8 cellular contexts compared by ENCODE assay signal in the genomic region with DNA sequence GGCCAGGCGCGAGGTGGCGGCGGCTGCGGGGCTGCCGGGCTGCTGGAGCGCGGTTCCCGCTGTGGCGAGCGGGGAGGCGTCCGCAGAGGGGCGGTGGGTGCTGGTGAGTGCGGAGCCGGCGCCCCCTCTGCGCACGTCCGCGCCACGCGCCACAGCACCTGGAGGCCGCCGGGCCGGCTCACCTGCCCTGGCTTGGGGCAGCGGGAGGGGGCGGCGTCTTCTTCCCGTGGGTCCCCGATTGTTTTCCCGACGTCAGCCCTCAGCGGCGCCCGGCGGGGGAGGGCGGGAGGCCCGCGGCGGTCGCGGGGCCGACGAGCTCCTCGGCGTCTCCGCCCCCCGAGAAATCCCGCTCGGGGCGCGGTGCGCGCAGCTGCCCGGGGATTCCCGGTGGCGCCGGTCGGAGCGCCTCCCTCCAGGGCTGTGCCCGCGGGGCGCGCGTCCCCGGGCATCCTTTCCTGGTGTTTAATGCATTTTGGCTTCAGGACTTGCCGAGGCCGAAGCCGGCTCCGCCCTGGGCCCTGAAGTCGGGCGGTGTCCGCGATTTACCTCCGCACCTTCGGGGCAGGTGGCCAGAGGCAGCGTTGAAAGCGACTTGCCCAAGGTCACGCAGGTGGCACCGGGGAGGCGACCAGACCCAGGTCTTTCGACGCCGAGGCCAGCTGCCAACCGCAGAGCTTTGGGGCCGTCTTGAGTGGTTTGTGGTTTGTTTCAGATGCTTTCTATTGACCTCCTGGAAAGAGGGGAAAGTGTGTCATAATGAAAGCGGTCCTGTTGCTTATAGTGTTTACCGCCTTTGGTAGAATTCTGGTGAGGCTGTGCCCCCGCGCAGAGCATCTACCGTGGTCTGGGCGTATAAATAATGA. TPM values are rescaled to one million over a fixed set of nuclear protein-coding genes. Genes with fewer than 3 reads are reported as not detected.
A peak's percentile ranks its signal among the peaks of the same experiment; 100 is the strongest.
DNase-seq lines count a peak whose midpoint lies in the region; ATAC-seq and TF ChIP-seq lines count a peak whose summit lies in the region.

No MANE protein-coding gene starts in this region.

- H3K4me2 ChIP-seq in OCI-LY7 (ENCODE audit: low read length) = peak overlapping the region; percentile 68

- H3K36me3 ChIP-seq in OCI-LY7 (ENCODE audit: insufficient read depth, low read length) = no peaks in the 10 kb centered on the region

- H4K20me1 ChIP-seq in OCI-LY7 (ENCODE audit: insufficient read depth, low read length) = no peaks in the 10 kb centered on the region

- peaks cover 29% of the 10 kb centered on the region for H3K4me1 Mint-ChIP-seq in activated T-helper 2 cell treated with anti-CD3 and anti-CD28 coated beads, Interferon-gamma antibody, Interleukin-2, Interleukin-4, amounts not matched to agents 10 μg/mL and 5 μg/mL and 100 μg/mL, durations not matched to agents 14 hours and 24 hours and 36 hours (ENCODE audit: low read depth)
- H3K4me1 Mint-ChIP-seq in nephron = peaks cover 28% of the 10 kb centered on the region

- no peaks in the 10 kb centered on the region for H3K9me3 ChIP-seq in OCI-LY7 (ENCODE audit: low read length)

- H3K27me3 Mint-ChIP-seq in activated T-helper 2 cell treated with anti-CD3 and anti-CD28 coated beads, Interferon-gamma antibody, Interleukin-2, Interleukin-4, amounts not matched to agents 10 μg/mL and 5 μg/mL and 100 μg/mL, durations not matched to agents 14 hours and 24 hours and 36 hours (ENCODE audit: low read depth) = peaks cover 59% of the 10 kb centered on the region
- peaks cover 5% of the 10 kb centered on the region for H3K27me3 Mint-ChIP-seq in nephron (ENCODE audit: low read depth)

- POLR2A ChIA-PET in OCI-LY7 (lab: Charles Lee) = interaction anchor here (0.9 kb wide), 2 partner anchors 12 to 16 kb away, joined by 3 read pairs; no protein-coding TSS in a partner anchor

- no peak for TF ChIP-seq CTCF in AG09309 (IDR thresholded peaks at IDR 0.05; ENCODE audit: control insufficient read depth, insufficient read depth, low read depth, low read length, missing control alignments)
- TF ChIP-seq CTCF in OCI-LY7 (conservative IDR thresholded peaks at IDR 0.05; ENCODE audit: low read length) = no peak
- TF ChIP-seq CTCF in fibroblast of mammary gland (conservative IDR thresholded peaks at IDR 0.05; ENCODE audit: control insufficient read depth, insufficient read depth, low read depth, low read length) = no peak
- no peak for TF ChIP-seq CTCF in nephron (IDR thresholded peaks at IDR 0.05; ENCODE audit: unreplicated experiment in 3 of 3)

- H2AFZ ChIP-seq in OCI-LY7 (ENCODE audit: low read length) = peak overlapping the region; percentile 69

- CTCF ChIA-PET in OCI-LY7 (lab: Charles Lee; ENCODE audit: unreplicated experiment) = interaction anchor here (0.6 kb wide), 1 partner anchor 32 kb away, joined by 6 read pairs; no protein-coding TSS in a partner anchor

- BruUV-seq in OCI-LY7 (replicated peaks; lab: Mats Ljungman, UMichigan) = no TSS peak

- ATAC-seq in GM18870 (IDR thresholded peaks at IDR 0.05; ENCODE audit: unreplicated experiment) (peak; percentile 62), HG03103 (IDR thresholded peaks at IDR 0.05; ENCODE audit: low read depth, unreplicated experiment) (peak; percentile 49)

- H3K4me3 Mint-ChIP-seq in activated T-helper 2 cell treated with anti-CD3 and anti-CD28 coated beads, Interferon-gamma antibody, Interleukin-2, Interleukin-4, amounts not matched to agents 10 μg/mL and 5 μg/mL and 100 μg/mL, durations not matched to agents 14 hours and 24 hours and 36 hours (ENCODE audit: low read depth) = peak overlapping the region; percentile 87
- H3K4me3 Mint-ChIP-seq in nephron = peak overlapping the region; percentile 95 to 98 (median 96)

- peaks cover 3% of the 10 kb centered on the region; the same call in 1 of the 2 replicates for H3K79me2 ChIP-seq in OCI-LY7 (ENCODE audit: insufficient read depth, low read depth, low read length)

- H3K9me3 Mint-ChIP-seq in activated T-helper 2 cell treated with anti-CD3 and anti-CD28 coated beads, Interferon-gamma antibody, Interleukin-2, Interleukin-4, amounts not matched to agents 10 μg/mL and 5 μg/mL and 100 μg/mL, durations not matched to agents 14 hours and 24 hours and 36 hours = peaks cover under 1% of the 10 kb centered on the region
- H3K9me3 Mint-ChIP-seq in nephron = no peaks in the 10 kb centered on the region

- H3K27ac ChIP-seq in OCI-LY7 (ENCODE audit: low read depth, low read length, poor library complexity, severe bottlenecking) = no peak overlapping the region

- no peak for DNase-seq in AG09309 (ENCODE audit: low read depth)
- peak; percentile 71 for DNase-seq in OCI-LY7 (ENCODE audit: low spot score)
- DNase-seq in activated T-helper 2 cell treated with anti-CD3 and anti-CD28 coated beads, Interferon-gamma antibody, Interleukin-2, Interleukin-4, amounts not matched to agents 10 μg/mL and 5 μg/mL and 100 μg/mL, durations not matched to agents 14 hours and 24 hours and 36 hours (ENCODE audit: low spot score) = peak; percentile 47
- peak; percentile 73 for DNase-seq in fibroblast of mammary gland (ENCODE audit: low read depth)
- peak; percentile 56 to 78 (median 73) for DNase-seq in stimulated activated naive CD4-positive, alpha-beta T cell (lab: John Stamatoyannopoulos, UW)

- H3K27ac Mint-ChIP-seq in activated T-helper 2 cell treated with anti-CD3 and anti-CD28 coated beads, Interferon-gamma antibody, Interleukin-2, Interleukin-4, amounts not matched to agents 10 μg/mL and 5 μg/mL and 100 μg/mL, durations not matched to agents 14 hours and 24 hours and 36 hours = peak overlapping the region; percentile 91
- H3K27ac Mint-ChIP-seq in nephron = peak overlapping the region; percentile 91 to 98 (median 94)

- H3K9me2 ChIP-seq in OCI-LY7 (ENCODE audit: insufficient read depth, low read length) = no peaks in the 10 kb centered on the region

- peak overlapping the region; percentile 66 for H3K4me3 ChIP-seq in AG09309 (ENCODE audit: control insufficient read depth, low read depth, low read length)
- peak overlapping the region; percentile 79 for H3K4me3 ChIP-seq in OCI-LY7 (ENCODE audit: low read depth, low read length, poor library complexity, severe bottlenecking)
- H3K4me3 ChIP-seq in fibroblast of mammary gland (ENCODE audit: control insufficient read depth, low read depth, low read length) = peak overlapping the region; percentile 79

- H3K4me1 ChIP-seq in OCI-LY7 (ENCODE audit: insufficient read depth, low read length, poor library complexity, severe bottlenecking) = peaks cover 13% of the 10 kb centered on the region

- H3K36me3 Mint-ChIP-seq in activated T-helper 2 cell treated with anti-CD3 and anti-CD28 coated beads, Interferon-gamma antibody, Interleukin-2, Interleukin-4, amounts not matched to agents 10 μg/mL and 5 μg/mL and 100 μg/mL, durations not matched to agents 14 hours and 24 hours and 36 hours (ENCODE audit: low read depth) = peaks cover 3% of the 10 kb centered on the region
- peaks cover 13% of the 10 kb centered on the region for H3K36me3 Mint-ChIP-seq in nephron (ENCODE audit: low read depth)

- intact Hi-C loops in OCI-LY7 (cut with micrococcal nuclease; ENCODE audit: unreplicated experiment) = loop anchor here (2.0 to 10.0 kb wide), 4 partner anchors 26 to 780 kb away; partner anchors contain the start of gene BUB3
- intact Hi-C loops in activated T-helper 2 cell treated with anti-CD3 and anti-CD28 coated beads, Interferon-gamma antibody, Interleukin-2, Interleukin-4, amounts not matched to agents 10 μg/mL and 5 μg/mL and 100 μg/mL, durations not matched to agents 14 hours and 24 hours and 36 hours (cut with micrococcal nuclease) = loop anchor here (1.0 to 10.0 kb wide), 6 partner anchors 13 to 780 kb away; partner anchors contain the start of genes ACADSB, ATE1, BUB3 and IKZF5

RNA-seq across cellular contexts. Expression of gene PLEKHA1, which starts 0.6 kb away (rescaled TPM):
- 4.2 and 7.3 TPM in 2 replicates for total RNA-seq in OCI-LY7 (2014; rRNA removed; shearing (Covaris generic))
- total RNA-seq in OCI-LY7 (2022) = 5.5 and 5.6 TPM in 2 replicates
- total RNA-seq in activated T-helper 2 cell treated with anti-CD3 and anti-CD28 coated beads, Interferon-gamma antibody, Interleukin-2, Interleukin-4, amounts not matched to agents 10 μg/mL and 5 μg/mL and 100 μg/mL, durations not matched to agents 14 hours and 24 hours and 36 hours = 4.5 and 5.1 TPM in 2 replicates
